In genomic region chr12:124750149-124750656, GRCh38 we compare ENCODE assay signal across 1 cellular context.
A peak's percentile ranks its signal among the peaks of the same experiment; 100 is the strongest.
TF ChIP-seq lines count a peak whose summit lies in the region.

No MANE protein-coding gene starts in this region.

TF ChIP-seq in K562, 482 proteins besides CTCF, POLR2A, EP300 and RAD21:
- TF ChIP-seq ZBTB11 (CRISPR knock-in tag; IDR thresholded peaks at IDR 0.05) (no peak), BCOR (IDR thresholded peaks at IDR 0.05) (peak; percentile 30; the same call in 1 of the 2 replicates), GATAD2B (IDR thresholded peaks at IDR 0.05; ENCODE audit: borderline replicate concordance) (no peak), ZFP36 (IDR thresholded peaks at IDR 0.05; ENCODE audit: low read depth, low read length, partially characterized antibody) (peak; percentile 55), ZBTB33 (CRISPR knock-in tag; IDR thresholded peaks at IDR 0.05) (peak; percentile 38; the same call in 1 of the 2 replicates), GABPB1 (CRISPR knock-in tag; IDR thresholded peaks at IDR 0.05) (no peak), ELF2 (CRISPR knock-in tag; IDR thresholded peaks at IDR 0.05) (no peak)
